Comparison of ENCODE assay signal across 8 cellular contexts in genomic region chr5:172881691-172882370, GRCh38. TPM values are rescaled to one million over a fixed set of nuclear protein-coding genes. Genes with fewer than 3 reads are reported as not detected.
DNase-seq lines count a peak whose midpoint lies in the region; ATAC-seq, FAIRE-seq and TF ChIP-seq lines count a peak whose summit lies in the region.

No MANE protein-coding gene starts in this region.

- H3K27ac ChIP-seq in GM23248: peak overlapping the region; percentile 73
- H3K27ac ChIP-seq in OCI-LY3 (ENCODE audit: low read length): no peak overlapping the region
- peak overlapping the region in 1 of 2 donors; percentile 46 for H3K27ac ChIP-seq in small intestine (ENCODE audit: low read depth in 1 of 2, low read length in 1 of 2)

- H3K9me3 Mint-ChIP-seq in stimulated activated effector memory CD8-positive, alpha-beta T cell treated with anti-CD3 and anti-CD28 coated beads, Interleukin-12 subunit alpha, Interleukin-12 subunit beta, amount 100 ng/mL, for 72 hours: no peaks in the 10 kb centered on the region
- no peaks in the 10 kb centered on the region for H3K9me3 Mint-ChIP-seq in endothelial cell (ENCODE audit: unreplicated experiment)

- H3K4me2 ChIP-seq in GM23248 (ENCODE audit: unreplicated experiment) (peak overlapping the region; percentile 5), OCI-LY3 (ENCODE audit: low read length) (peak overlapping the region; percentile 9; the same call in 1 of the 2 replicates)

- H3K4me3 ChIP-seq in GM23248 (no peak overlapping the region), OCI-LY3 (ENCODE audit: low read length) (no peak overlapping the region), small intestine (ENCODE audit: low read depth in 1 of 2, low read length in 2 of 2) (no peak overlapping the region)

- 42 to 44% methylated on average over 8 of the region's 8 CpGs for WGBS in GM23248 (ENCODE audit: low coverage in 1 of 2, low lambda C conversion rate in 2 of 2, missing lambda C conversion rate in 2 of 2), 2 experiments
- 79 to 83% (median 81%) methylated on average over 8 of the region's 8 CpGs for WGBS in small intestine, 3 donors

- no peaks in the 10 kb centered on the region for H3K9me3 ChIP-seq in GM23248 (ENCODE audit: low read depth)
- H3K9me3 ChIP-seq in OCI-LY3 (ENCODE audit: insufficient read depth, low read length): no peaks in the 10 kb centered on the region
- no peaks in the 10 kb centered on the region for H3K9me3 ChIP-seq in small intestine (ENCODE audit: control insufficient read depth, low read depth)

- H3K27me3 ChIP-seq in GM23248 (replicated peaks; ENCODE audit: insufficient read depth): no peaks in the 10 kb centered on the region
- H3K27me3 ChIP-seq in OCI-LY3 (ENCODE audit: low read depth, low read length): no peaks in the 10 kb centered on the region
- H3K27me3 ChIP-seq in small intestine (ENCODE audit: control insufficient read depth in 2 of 2, insufficient read depth in 2 of 2, low read length in 2 of 2): no peaks in the 10 kb centered on the region

- H3K27me3 Mint-ChIP-seq in endothelial cell (ENCODE audit: unreplicated experiment): peaks cover 2% of the 10 kb centered on the region

- H3K9ac ChIP-seq in GM23248 (peak overlapping the region; percentile 52), OCI-LY3 (ENCODE audit: low read length) (no peak overlapping the region)

- H3K36me3 ChIP-seq in GM23248 (ENCODE audit: low read depth) (no peaks in the 10 kb centered on the region), OCI-LY3 (replicated peaks; ENCODE audit: low read depth, low read length) (no peaks in the 10 kb centered on the region), small intestine (ENCODE audit: control insufficient read depth in 2 of 2, insufficient read depth in 2 of 2, low read length in 2 of 2) (no peaks in the 10 kb centered on the region)

- peak; percentile 97 for ATAC-seq in stimulated activated effector memory CD8-positive, alpha-beta T cell treated with anti-CD3 and anti-CD28 coated beads, Interleukin-12 subunit alpha, Interleukin-12 subunit beta, amount 100 ng/mL, for 72 hours

- H3K4me1 Mint-ChIP-seq in stimulated activated effector memory CD8-positive, alpha-beta T cell treated with anti-CD3 and anti-CD28 coated beads, Interleukin-12 subunit alpha, Interleukin-12 subunit beta, amount 100 ng/mL, for 72 hours: peaks cover 62% of the 10 kb centered on the region
- peaks cover 29% of the 10 kb centered on the region for H3K4me1 Mint-ChIP-seq in endothelial cell (ENCODE audit: unreplicated experiment)

- FAIRE-seq in small intestine (lab: Jason Lieb, UNC): no peak

- TF ChIP-seq CTCF in OCI-LY3 (IDR thresholded peaks at IDR 0.05; ENCODE audit: low read depth, low read length) (no peak), endothelial cell (IDR thresholded peaks at IDR 0.05; ENCODE audit: unreplicated experiment) (no peak)

- no peaks in the 10 kb centered on the region for H3K9me2 ChIP-seq in GM23248 (ENCODE audit: insufficient read depth)

- no peak overlapping the region for H3K4me3 Mint-ChIP-seq in stimulated activated effector memory CD8-positive, alpha-beta T cell treated with anti-CD3 and anti-CD28 coated beads, Interleukin-12 subunit alpha, Interleukin-12 subunit beta, amount 100 ng/mL, for 72 hours
- no peak overlapping the region for H3K4me3 Mint-ChIP-seq in endothelial cell (ENCODE audit: unreplicated experiment)

- H3F3A ChIP-seq in GM23248 (ENCODE audit: insufficient read depth): peaks cover 39% of the 10 kb centered on the region

- no peaks in the 10 kb centered on the region for H3K36me3 Mint-ChIP-seq in stimulated activated effector memory CD8-positive, alpha-beta T cell treated with anti-CD3 and anti-CD28 coated beads, Interleukin-12 subunit alpha, Interleukin-12 subunit beta, amount 100 ng/mL, for 72 hours
- peaks cover 16% of the 10 kb centered on the region for H3K36me3 Mint-ChIP-seq in endothelial cell (ENCODE audit: low read depth, unreplicated experiment)

- no peak overlapping the region for H2AFZ ChIP-seq in GM23248
- no peak overlapping the region for H2AFZ ChIP-seq in OCI-LY3 (ENCODE audit: low read depth, low read length)

- peak; percentile 20 for TF ChIP-seq POLR2A in GM15510 (IDR thresholded peaks at IDR 0.05; ENCODE audit: borderline replicate concordance, extremely low read depth, insufficient read length)

- peak; percentile 78 for DNase-seq in GM23248
- DNase-seq in fibroblast of peridontal ligament (ENCODE audit: extremely low read depth): peak; percentile 45
- DNase-seq in stimulated activated effector memory CD8-positive, alpha-beta T cell treated with anti-CD3 and anti-CD28 coated beads, Interleukin-12 subunit alpha, Interleukin-12 subunit beta, amount 100 ng/mL, for 72 hours (ENCODE audit: low spot score in 2 of 2): peak; percentile 20 to 61
- no peak for DNase-seq in endothelial cell (ENCODE audit: low spot score)
- no peak for DNase-seq in NCI-H2081 (lab: John Stamatoyannopoulos, UW)
- no peak for DNase-seq in small intestine

- peak overlapping the region; percentile 66 for H3K27ac Mint-ChIP-seq in stimulated activated effector memory CD8-positive, alpha-beta T cell treated with anti-CD3 and anti-CD28 coated beads, Interleukin-12 subunit alpha, Interleukin-12 subunit beta, amount 100 ng/mL, for 72 hours
- no peak overlapping the region for H3K27ac Mint-ChIP-seq in endothelial cell (ENCODE audit: unreplicated experiment)

- H4K20me1 ChIP-seq in GM23248 (ENCODE audit: insufficient read depth) (no peaks in the 10 kb centered on the region), OCI-LY3 (ENCODE audit: insufficient read depth, low read length) (0 out of 2 replicates have a peak, but pooled peaks cover 7% of the 10 kb centered on the region)

- H3K79me2 ChIP-seq in GM23248 (ENCODE audit: insufficient read depth): peaks cover 91% of the 10 kb centered on the region
- no peaks in the 10 kb centered on the region for H3K79me2 ChIP-seq in OCI-LY3 (ENCODE audit: low read length)

- H3K4me1 ChIP-seq in GM23248 (ENCODE audit: insufficient read depth) (peaks cover 24% of the 10 kb centered on the region), OCI-LY3 (ENCODE audit: low read length) (peaks cover 8% of the 10 kb centered on the region), small intestine (ENCODE audit: control insufficient read depth in 2 of 2, insufficient read depth in 1 of 2, low read depth in 1 of 2, low read length in 1 of 2) (no peaks in the 10 kb centered on the region)

- in situ Hi-C loops in GM23248 (cut with MboI): no loop called here

RNA-seq across cellular contexts. Expression of gene ERGIC1, which starts 47.8 kb away (rescaled TPM):
- total RNA-seq in GM23248 (2014; rRNA removed; shearing (Covaris generic)): 233 and 235 TPM in 2 replicates
- polyA plus RNA-seq in GM23248 (2016; fragmentation: Nextera tagmentation; extraction: Ambion mirVana): 66.4 and 75.8 TPM in 2 replicates
- 67.1 TPM for total RNA-seq in endothelial cell (ENCODE audit: unreplicated experiment)
- polyA plus RNA-seq in small intestine: 100 to 1,000 TPM in 1 of 3 donors, 10 to 100 TPM in 2; 58.1 to 127 (median 64.2) TPM

Comparison
In these comparisons a context has a peak if more than half of its experiments do, and no peak if none do; other contexts are left out.
1. DNase-seq: peak in GM23248 (single experiment), fibroblast of peridontal ligament (single experiment) and stimulated activated effector memory CD8-positive, alpha-beta T cell treated with anti-CD3 and anti-CD28 coated beads, Interleukin-12 subunit alpha, Interleukin-12 subunit beta, amount 100 ng/mL, for 72 hours (2 of 2); none in endothelial cell (single experiment), NCI-H2081 (0 of 2) and small intestine (single experiment).